8 cellular contexts compared by ENCODE assay signal in the genomic region with DNA sequence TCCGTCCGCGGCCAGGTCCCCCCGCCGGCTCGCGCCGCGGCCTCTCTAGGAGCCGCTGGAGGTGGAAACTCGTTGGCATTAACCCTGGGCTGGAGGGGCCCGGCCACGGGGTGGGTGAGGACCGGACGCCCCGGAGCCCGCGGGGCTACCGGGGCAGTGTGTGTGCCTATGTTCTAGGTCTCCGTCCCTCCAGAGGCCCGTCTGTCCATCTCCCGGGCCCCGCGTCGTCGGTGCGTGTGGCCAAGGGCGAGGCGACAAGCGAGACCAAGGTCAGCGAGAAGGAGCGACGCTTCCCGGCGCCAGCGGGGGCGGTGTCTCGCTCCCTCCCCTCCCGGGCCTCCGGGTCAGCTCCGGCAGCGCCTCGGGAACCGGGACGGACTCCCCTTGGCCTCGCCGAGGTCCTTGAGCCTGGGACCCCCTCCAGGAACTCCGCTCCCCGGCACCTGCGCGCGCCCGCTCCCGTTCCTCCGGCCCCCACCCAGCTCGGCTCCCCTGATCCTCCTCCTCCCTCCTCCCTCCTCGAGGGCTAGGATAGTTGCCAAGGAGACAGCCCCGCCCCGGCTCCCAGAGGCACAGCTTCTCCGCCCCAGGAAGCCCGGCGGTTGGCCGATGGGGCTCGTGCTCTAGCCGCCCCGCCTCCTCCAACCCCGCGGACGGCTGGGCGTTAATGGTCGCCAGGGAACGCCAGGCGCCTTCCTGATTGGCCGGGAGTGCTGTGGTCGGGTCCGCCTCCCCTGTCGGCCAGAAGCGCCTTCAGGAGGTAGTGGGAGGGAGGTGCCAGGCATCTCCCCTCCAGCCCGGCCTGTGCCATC. TPM values are rescaled to one million over a fixed set of nuclear protein-coding genes. Genes with fewer than 3 reads are reported as not detected.
DNase-seq lines count a peak whose midpoint lies in the region; ATAC-seq and TF ChIP-seq lines count a peak whose summit lies in the region.

No MANE protein-coding gene starts in this region.

- peak overlapping the region; percentile 81 for H3K27ac Mint-ChIP-seq in activated CD4-positive, alpha-beta T cell treated with anti-CD3 and anti-CD28 coated beads, Interleukin-2, amount 10 ng/mL, durations not matched to agents 24 days and 14 days

- peaks cover 26% of the 10 kb centered on the region for H3K4me1 Mint-ChIP-seq in activated CD4-positive, alpha-beta T cell treated with anti-CD3 and anti-CD28 coated beads, Interleukin-2, amount 10 ng/mL, durations not matched to agents 24 days and 14 days

- DNase-seq in NCI-H526 (lab: John Stamatoyannopoulos, UW) (peak; percentile 96 to 99), coronary artery (ENCODE audit: low spot score) (peak; percentile 99), left kidney (ENCODE audit: low read depth, low spot score) (peak; percentile 100)
- peak; percentile 98 for DNase-seq in activated CD4-positive, alpha-beta T cell treated with anti-CD3 and anti-CD28 coated beads, Interleukin-2, amount 10 ng/mL, durations not matched to agents 24 days and 14 days
- DNase-seq in stimulated activated CD4-positive, alpha-beta T cell treated with anti-CD3 and anti-CD28 coated beads, Interleukin-1b, Interleukin-23, amount 100 ng/mL, for 48 hours: peak; percentile 97

- ATAC-seq in GM19324 (IDR thresholded peaks at IDR 0.05; ENCODE audit: low FRiP score, unreplicated experiment) (peak; percentile 80), HG03460 (IDR thresholded peaks at IDR 0.05; ENCODE audit: unreplicated experiment) (peak; percentile 75)

- TF ChIP-seq CTCF in C4-2B (conservative IDR thresholded peaks at IDR 0.05) (no peak; the same call in 1 of the 2 replicates), coronary artery (IDR thresholded peaks at IDR 0.05) (peak; percentile 29)

- no peaks in the 10 kb centered on the region for H3K27me3 Mint-ChIP-seq in activated CD4-positive, alpha-beta T cell treated with anti-CD3 and anti-CD28 coated beads, Interleukin-2, amount 10 ng/mL, durations not matched to agents 24 days and 14 days

- peaks cover 19% of the 10 kb centered on the region for H3K36me3 Mint-ChIP-seq in activated CD4-positive, alpha-beta T cell treated with anti-CD3 and anti-CD28 coated beads, Interleukin-2, amount 10 ng/mL, durations not matched to agents 24 days and 14 days (ENCODE audit: low read depth)

- H3K4me3 Mint-ChIP-seq in activated CD4-positive, alpha-beta T cell treated with anti-CD3 and anti-CD28 coated beads, Interleukin-2, amount 10 ng/mL, durations not matched to agents 24 days and 14 days: peak overlapping the region; percentile 81

- H3K9me3 Mint-ChIP-seq in activated CD4-positive, alpha-beta T cell treated with anti-CD3 and anti-CD28 coated beads, Interleukin-2, amount 10 ng/mL, durations not matched to agents 24 days and 14 days: no peaks in the 10 kb centered on the region

- intact Hi-C loops in activated CD4-positive, alpha-beta T cell treated with anti-CD3 and anti-CD28 coated beads, Interleukin-2, amount 10 ng/mL, durations not matched to agents 24 days and 14 days (cut with micrococcal nuclease): loop anchor here (1.0 to 5.0 kb wide), 7 partner anchors 8 to 155 kb away; a partner anchor contains a TSS

- peak overlapping the region; percentile 95 for H3K27ac ChIP-seq in C4-2B
- H3K27ac ChIP-seq in coronary artery: peak overlapping the region; percentile 88 to 97

- peak overlapping the region; percentile 79 for H3K4me3 ChIP-seq in coronary artery

RNA-seq across cellular contexts. Expression of a gene that starts 0.7 kb away (rescaled TPM):
- 12.9 and 14.8 TPM in 2 replicates for total RNA-seq in activated CD4-positive, alpha-beta T cell treated with anti-CD3 and anti-CD28 coated beads, Interleukin-2, amount 10 ng/mL, durations not matched to agents 24 days and 14 days

RNA-seq across cellular contexts. Expression of a gene that starts 7.6 kb away (rescaled TPM):
- 10.5 and 13.6 TPM in 2 replicates for total RNA-seq in activated CD4-positive, alpha-beta T cell treated with anti-CD3 and anti-CD28 coated beads, Interleukin-2, amount 10 ng/mL, durations not matched to agents 24 days and 14 days

RNA-seq across cellular contexts. Expression of a gene that starts 31.1 kb away (rescaled TPM):
- total RNA-seq in activated CD4-positive, alpha-beta T cell treated with anti-CD3 and anti-CD28 coated beads, Interleukin-2, amount 10 ng/mL, durations not matched to agents 24 days and 14 days: 13.9 and 14.9 TPM in 2 replicates

RNA-seq across cellular contexts. Expression of a gene that starts 44.5 kb away (rescaled TPM):
- total RNA-seq in activated CD4-positive, alpha-beta T cell treated with anti-CD3 and anti-CD28 coated beads, Interleukin-2, amount 10 ng/mL, durations not matched to agents 24 days and 14 days: 6.6 and 8.0 TPM in 2 replicates

RNA-seq across cellular contexts. Expression of a gene that starts 54.5 kb away (rescaled TPM):
- 264 and 267 TPM in 2 replicates for total RNA-seq in activated CD4-positive, alpha-beta T cell treated with anti-CD3 and anti-CD28 coated beads, Interleukin-2, amount 10 ng/mL, durations not matched to agents 24 days and 14 days

Comparison
In these comparisons a context has a peak if more than half of its experiments do, and no peak if none do; other contexts are left out.
1. Peak in every context shown above with its lines: DNase-seq, ATAC-seq, H3K4me3 ChIP-seq and H3K27ac ChIP-seq.